ENCODE assay signal across 17 cellular contexts in the genomic region with DNA sequence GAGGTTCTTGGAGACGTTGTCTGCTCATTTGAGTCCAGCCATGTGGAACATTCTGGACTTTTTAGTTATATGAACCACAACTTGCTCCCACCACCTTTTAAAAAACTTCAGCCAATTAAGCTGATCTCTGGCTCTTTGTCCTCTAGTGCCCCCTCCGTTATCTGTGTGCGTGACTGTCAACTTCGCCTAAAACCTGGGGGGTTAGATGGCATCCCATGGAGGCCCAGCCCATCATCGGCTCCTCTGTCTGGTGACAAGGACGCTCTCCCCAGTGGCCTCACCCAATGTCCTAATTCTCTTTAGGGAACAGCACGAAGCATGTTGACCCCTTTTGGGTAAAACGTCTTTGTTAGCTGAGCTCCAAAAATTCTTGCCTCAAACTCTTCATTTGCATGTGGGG.
"Had no signal": no experiment of that assay in that cellular context is flagged by ENCODE, and none has a peak within 500 bp of the region (broad histone marks: within the 10 kb centered on the region; RNA-seq: fewer than 3 reads in every experiment).

No MANE protein-coding gene starts in this region.

- DNase-seq: activated CD4-positive, alpha-beta T cell treated with anti-CD3 and anti-CD28 coated beads, Interleukin-2, amount 10 ng/mL, durations not matched to agents 24 days and 14 days; activated CD8-positive, alpha-beta memory T cell treated with anti-CD3 and anti-CD28 coated beads, Interleukin-2, amount 50 U/mL, for 4 hours; activated T-cell treated with anti-CD3 and anti-CD28 coated beads, Interleukin-2, amount 50 U/mL, for 4 hours; adrenal gland; heart right ventricle; left colon; nephron progenitor cell; pancreas; psoas muscle; stimulated activated CD4-positive, alpha-beta T cell treated with anti-CD3 and anti-CD28 coated beads, Interleukin-12 subunit alpha, Interleukin-12 subunit beta, amount 100 ng/mL, for 4 hours; stimulated activated CD4-positive, alpha-beta T cell treated with anti-CD3 and anti-CD28 coated beads, Interleukin-4, amount 100 ng/mL, for 4 hours had no signal

- H3K27ac Mint-ChIP-seq: activated CD4-positive, alpha-beta T cell treated with anti-CD3 and anti-CD28 coated beads, Interleukin-2, amount 10 ng/mL, durations not matched to agents 24 days and 14 days; activated naive CD4-positive, alpha-beta T cell treated with anti-CD3 and anti-CD28 coated beads, Interleukin-2, amount 50 U/mL, for 24 hours; memory B cell had no signal

- H3K4me1 ChIP-seq: breast epithelium, pancreas had no signal

- H3K9me3 Mint-ChIP-seq: activated CD4-positive, alpha-beta T cell treated with anti-CD3 and anti-CD28 coated beads, Interleukin-2, amount 10 ng/mL, durations not matched to agents 24 days and 14 days; activated naive CD4-positive, alpha-beta T cell treated with anti-CD3 and anti-CD28 coated beads, Interleukin-2, amount 50 U/mL, for 24 hours; activated T-cell treated with anti-CD3 and anti-CD28 coated beads, Interleukin-2, amount 50 U/mL, for 4 hours; central memory CD8-positive, alpha-beta T cell; memory B cell had no signal

- H3K27me3 Mint-ChIP-seq: activated naive CD4-positive, alpha-beta T cell treated with anti-CD3 and anti-CD28 coated beads, Interleukin-2, amount 50 U/mL, for 24 hours had no signal

- H3K4me3 ChIP-seq: adrenal gland, breast epithelium, coronary artery, heart right ventricle, pancreas, psoas muscle, right atrium auricular region had no signal

- ATAC-seq: activated T-cell treated with anti-CD3 and anti-CD28 coated beads, Interleukin-2, amount 50 U/mL, for 4 hours; left colon; pancreas; psoas muscle had no signal

- H3K4me3 Mint-ChIP-seq: activated CD4-positive, alpha-beta T cell treated with anti-CD3 and anti-CD28 coated beads, Interleukin-2, amount 10 ng/mL, durations not matched to agents 24 days and 14 days; activated naive CD4-positive, alpha-beta T cell treated with anti-CD3 and anti-CD28 coated beads, Interleukin-2, amount 50 U/mL, for 24 hours; activated T-cell treated with anti-CD3 and anti-CD28 coated beads, Interleukin-2, amount 50 U/mL, for 4 hours; central memory CD8-positive, alpha-beta T cell; memory B cell; nephron progenitor cell had no signal

- H3K36me3 ChIP-seq: adrenal gland, breast epithelium, heart right ventricle, pancreas, right atrium auricular region had no signal

- H3K27me3 ChIP-seq: adrenal gland, breast epithelium, heart right ventricle, pancreas, right atrium auricular region had no signal

- H3K27ac ChIP-seq: adrenal gland, breast epithelium, coronary artery, heart right ventricle, pancreas, psoas muscle, right atrium auricular region had no signal

- H3K9me3 ChIP-seq: adrenal gland, breast epithelium, heart right ventricle, pancreas, psoas muscle, right atrium auricular region had no signal

- H3K36me3 Mint-ChIP-seq: activated naive CD4-positive, alpha-beta T cell treated with anti-CD3 and anti-CD28 coated beads, Interleukin-2, amount 50 U/mL, for 24 hours; memory B cell had no signal
